In genomic region chr3:134457331-134458125, GRCh38 we compare ENCODE assay signal across 18 cellular contexts.
"Had no signal": no experiment of that assay in that cellular context is flagged by ENCODE, and none has a peak within 500 bp of the region (broad histone marks: within the 10 kb centered on the region; RNA-seq: fewer than 3 reads in every experiment).

No MANE protein-coding gene starts in this region.

- DNase-seq: activated CD4-positive, alpha-beta T cell treated with anti-CD3 and anti-CD28 coated beads for 48 hours; activated CD8-positive, alpha-beta memory T cell treated with anti-CD3 and anti-CD28 coated beads, Interleukin-2, amount 50 U/mL, for 48 hours; activated naive CD8-positive, alpha-beta T cell treated with anti-CD3 and anti-CD28 coated beads, Interleukin-2, amount 10 ng/mL, durations not matched to agents 7 days and 5 days; cerebellar nuclear complex; effector memory CD4-positive, alpha-beta T cell; foreskin melanocyte; head of caudate nucleus; immature natural killer cell; natural killer cell; stimulated activated CD4-positive, alpha-beta T cell treated with anti-CD3 and anti-CD28 coated beads, Interleukin-12 subunit alpha, Interleukin-12 subunit beta, amount 100 ng/mL, for 4 hours; tibial artery had no signal

- FAIRE-seq: TTC549 had no signal

- H3K36me3 Mint-ChIP-seq: activated naive CD8-positive, alpha-beta T cell treated with anti-CD3 and anti-CD28 coated beads, Interleukin-2, amount 10 ng/mL, durations not matched to agents 7 days and 5 days; immature natural killer cell; natural killer cell; stimulated activated effector memory CD8-positive, alpha-beta T cell treated with anti-CD3 and anti-CD28 coated beads, Interleukin-12 subunit alpha, Interleukin-12 subunit beta, amount 100 ng/mL, for 72 hours; WTC11 had no signal

- H3K27me3 ChIP-seq: breast epithelium, tibial artery, vagina had no signal

- H3K4me3 Mint-ChIP-seq: activated naive CD8-positive, alpha-beta T cell treated with anti-CD3 and anti-CD28 coated beads, Interleukin-2, amount 10 ng/mL, durations not matched to agents 7 days and 5 days; activated T-helper 1 cell treated with anti-CD3 and anti-CD28 coated beads, Interleukin-12 subunit alpha, Interleukin-12 subunit beta, Interleukin-2, Interleukin-4 antibody, amounts not matched to agents 30 ng/mL and 10 ng/mL and 1 ng/mL, durations not matched to agents 14 hours and 24 hours and 36 hours; immature natural killer cell; natural killer cell; stimulated activated effector memory CD8-positive, alpha-beta T cell treated with anti-CD3 and anti-CD28 coated beads, Interleukin-12 subunit alpha, Interleukin-12 subunit beta, amount 100 ng/mL, for 72 hours; WTC11 had no signal

- H3K27ac ChIP-seq: breast epithelium, neutrophil, tibial artery, vagina had no signal

- H3K4me1 Mint-ChIP-seq: activated naive CD8-positive, alpha-beta T cell treated with anti-CD3 and anti-CD28 coated beads, Interleukin-2, amount 10 ng/mL, durations not matched to agents 7 days and 5 days; immature natural killer cell; natural killer cell; stimulated activated effector memory CD8-positive, alpha-beta T cell treated with anti-CD3 and anti-CD28 coated beads, Interleukin-12 subunit alpha, Interleukin-12 subunit beta, amount 100 ng/mL, for 72 hours had no signal

- H3K36me3 ChIP-seq: breast epithelium, neutrophil, tibial artery, vagina had no signal

- H3K4me3 ChIP-seq: breast epithelium, tibial artery, vagina had no signal

- H3K9me3 ChIP-seq: breast epithelium, neutrophil, tibial artery, vagina had no signal

- H3K27ac Mint-ChIP-seq: activated naive CD8-positive, alpha-beta T cell treated with anti-CD3 and anti-CD28 coated beads, Interleukin-2, amount 10 ng/mL, durations not matched to agents 7 days and 5 days; activated T-helper 1 cell treated with anti-CD3 and anti-CD28 coated beads, Interleukin-12 subunit alpha, Interleukin-12 subunit beta, Interleukin-2, Interleukin-4 antibody, amounts not matched to agents 30 ng/mL and 10 ng/mL and 1 ng/mL, durations not matched to agents 14 hours and 24 hours and 36 hours; immature natural killer cell; natural killer cell; stimulated activated effector memory CD8-positive, alpha-beta T cell treated with anti-CD3 and anti-CD28 coated beads, Interleukin-12 subunit alpha, Interleukin-12 subunit beta, amount 100 ng/mL, for 72 hours; WTC11 had no signal

- H3K9me3 Mint-ChIP-seq: activated naive CD8-positive, alpha-beta T cell treated with anti-CD3 and anti-CD28 coated beads, Interleukin-2, amount 10 ng/mL, durations not matched to agents 7 days and 5 days; activated T-helper 1 cell treated with anti-CD3 and anti-CD28 coated beads, Interleukin-12 subunit alpha, Interleukin-12 subunit beta, Interleukin-2, Interleukin-4 antibody, amounts not matched to agents 30 ng/mL and 10 ng/mL and 1 ng/mL, durations not matched to agents 14 hours and 24 hours and 36 hours; immature natural killer cell; natural killer cell; stimulated activated effector memory CD8-positive, alpha-beta T cell treated with anti-CD3 and anti-CD28 coated beads, Interleukin-12 subunit alpha, Interleukin-12 subunit beta, amount 100 ng/mL, for 72 hours; WTC11 had no signal
